In genomic region chr12:6783828-6784227, GRCh38 we compare ENCODE assay signal across 19 cellular contexts. TPM values are rescaled to one million over a fixed set of nuclear protein-coding genes. Genes with fewer than 3 reads are reported as not detected.
DNase-seq lines count a peak whose midpoint lies in the region; ATAC-seq and TF ChIP-seq lines count a peak whose summit lies in the region.
"Had no signal": no experiment of that assay in that cellular context is flagged by ENCODE, and none has a peak within 500 bp of the region (broad histone marks: within the 10 kb centered on the region; RNA-seq: fewer than 3 reads in every experiment).

No MANE protein-coding gene starts in this region.

- H2AFZ ChIP-seq in GM23338, result 0 out of 2 replicates have a peak overlapping the region, but pooled peaks have one; percentile 47

- CTCF ChIA-PET in activated CD8-positive, alpha-beta T cell treated with anti-CD3 and anti-CD28 coated beads for 36 hours (lab: Charles Lee), result interaction anchor here (0.9 to 10.0 kb wide), 5 partner anchors 9 to 88 kb away, joined by 3 to 117 read pairs (median 4); partner anchors contain the start of genes MLF2 and PTMS
- CTCF ChIA-PET in naive thymus-derived CD4-positive, alpha-beta T cell (lab: Charles Lee), result interaction anchor here (1.2 to 5.1 kb wide), 3 partner anchors 17 to 173 kb away, joined by 3 to 24 read pairs (median 8); partner anchors contain the start of gene PTMS

- H3K4me1 Mint-ChIP-seq in activated T-cell treated with anti-CD3 and anti-CD28 coated beads, Interleukin-2, amount 50 U/mL, for 24 hours (ENCODE audit: low read depth), result peaks cover 82% of the 10 kb centered on the region
- H3K4me1 Mint-ChIP-seq in activated T-cell treated with anti-CD3 and anti-CD28 coated beads, Interleukin-2, amount 50 U/mL, for 4 hours (ENCODE audit: low read depth), result peaks cover 70% of the 10 kb centered on the region
- H3K4me1 Mint-ChIP-seq in GM23338, result peaks cover 20% of the 10 kb centered on the region
- H3K4me1 Mint-ChIP-seq in activated CD8-positive, alpha-beta T cell treated with anti-CD3 and anti-CD28 coated beads for 36 hours (ENCODE audit: low read depth), result peaks cover 69% of the 10 kb centered on the region
- peaks cover 39 to 87% (median 84%) of the 10 kb centered on the region in 7 donors for H3K4me1 Mint-ChIP-seq in naive thymus-derived CD4-positive, alpha-beta T cell

- H4K20me1 ChIP-seq in GM23338 (replicated peaks; ENCODE audit: insufficient read depth), result no peaks in the 10 kb centered on the region

- no peak for ATAC-seq in activated T-cell treated with anti-CD3 and anti-CD28 coated beads, Interleukin-2, amount 50 U/mL, for 4 hours
- no peak for ATAC-seq in GM23338
- ATAC-seq in activated CD8-positive, alpha-beta T cell treated with anti-CD3 and anti-CD28 coated beads for 36 hours, result no peak
- no peak for ATAC-seq in naive thymus-derived CD4-positive, alpha-beta T cell
- no peak for ATAC-seq in activated CD4-positive, CD25-positive, alpha-beta regulatory T cell treated with anti-CD3 and anti-CD28 coated beads, Interleukin-2, amount 50 U/mL, for 24 hours
- ATAC-seq: A549, PC-3 had no signal

- H3K79me2 ChIP-seq in GM23338 (replicated peaks; ENCODE audit: insufficient read depth), result no peaks in the 10 kb centered on the region

- peaks cover under 1% of the 10 kb centered on the region for H3K36me3 Mint-ChIP-seq in activated T-cell treated with anti-CD3 and anti-CD28 coated beads, Interleukin-2, amount 50 U/mL, for 24 hours (ENCODE audit: low read depth)
- H3K36me3 Mint-ChIP-seq in activated T-cell treated with anti-CD3 and anti-CD28 coated beads, Interleukin-2, amount 50 U/mL, for 4 hours (ENCODE audit: insufficient read depth), result no peaks in the 10 kb centered on the region
- no peaks in the 10 kb centered on the region for H3K36me3 Mint-ChIP-seq in GM23338 (ENCODE audit: low read depth)
- H3K36me3 Mint-ChIP-seq in activated CD8-positive, alpha-beta T cell treated with anti-CD3 and anti-CD28 coated beads for 36 hours (ENCODE audit: low read depth), result peaks cover 3% of the 10 kb centered on the region
- H3K36me3 Mint-ChIP-seq in naive thymus-derived CD4-positive, alpha-beta T cell, result no peaks in the 10 kb centered on the region
- H3K36me3 Mint-ChIP-seq: IgD-negative memory B cell had no signal

- no peak overlapping the region for H3K4me3 ChIP-seq in GM23338
- H3K4me3 ChIP-seq in naive thymus-derived CD4-positive, alpha-beta T cell (ENCODE audit: low read length), result no peak overlapping the region
- H3K4me3 ChIP-seq: A549, SJCRH30 had no signal

- H3K4me2 ChIP-seq in GM23338, result no peak overlapping the region
- H3K4me2 ChIP-seq: A549 had no signal

- H3K4me1 ChIP-seq in GM23338 (ENCODE audit: insufficient read depth), result peaks cover 15% of the 10 kb centered on the region
- H3K4me1 ChIP-seq in naive thymus-derived CD4-positive, alpha-beta T cell (ENCODE audit: control insufficient read depth in 2 of 2, insufficient read depth in 2 of 2, low read length in 2 of 2), result peaks cover under 1 to 83% of the 10 kb centered on the region in 2 donors

- peak overlapping the region; percentile 61 for H3K27ac Mint-ChIP-seq in activated T-cell treated with anti-CD3 and anti-CD28 coated beads, Interleukin-2, amount 50 U/mL, for 24 hours
- H3K27ac Mint-ChIP-seq in GM23338, result no peak overlapping the region
- no peak overlapping the region for H3K27ac Mint-ChIP-seq in activated CD8-positive, alpha-beta T cell treated with anti-CD3 and anti-CD28 coated beads for 36 hours
- peak overlapping the region; percentile 52 to 97 (median 94) for H3K27ac Mint-ChIP-seq in naive thymus-derived CD4-positive, alpha-beta T cell
- H3K27ac Mint-ChIP-seq: IgD-negative memory B cell had no signal

- H3K9me3 ChIP-seq in naive thymus-derived CD4-positive, alpha-beta T cell (ENCODE audit: control insufficient read depth in 2 of 3, low read length in 3 of 3), result no peaks in the 10 kb centered on the region
- H3K9me3 ChIP-seq: A549, SJCRH30 had no signal

- no peaks in the 10 kb centered on the region for H3K9me2 ChIP-seq in GM23338 (ENCODE audit: insufficient read depth)

- no peaks in the 10 kb centered on the region for H3K9me3 Mint-ChIP-seq in activated T-cell treated with anti-CD3 and anti-CD28 coated beads, Interleukin-2, amount 50 U/mL, for 24 hours
- H3K9me3 Mint-ChIP-seq in activated T-cell treated with anti-CD3 and anti-CD28 coated beads, Interleukin-2, amount 50 U/mL, for 4 hours, result no peaks in the 10 kb centered on the region
- no peaks in the 10 kb centered on the region for H3K9me3 Mint-ChIP-seq in GM23338
- no peaks in the 10 kb centered on the region for H3K9me3 Mint-ChIP-seq in activated CD8-positive, alpha-beta T cell treated with anti-CD3 and anti-CD28 coated beads for 36 hours
- no peaks in the 10 kb centered on the region for H3K9me3 Mint-ChIP-seq in naive thymus-derived CD4-positive, alpha-beta T cell
- H3K9me3 Mint-ChIP-seq: CD14-positive monocyte, H9, IgD-negative memory B cell had no signal

- no peaks in the 10 kb centered on the region for H3K36me3 ChIP-seq in GM23338 (ENCODE audit: insufficient read depth)
- no peaks in the 10 kb centered on the region for H3K36me3 ChIP-seq in naive thymus-derived CD4-positive, alpha-beta T cell (ENCODE audit: control insufficient read depth in 2 of 3, insufficient read depth in 3 of 3, low read length in 3 of 3)
- H3K36me3 ChIP-seq: SJCRH30 had no signal

- H3K27me3 ChIP-seq in GM23338 (ENCODE audit: insufficient read depth), result no peaks in the 10 kb centered on the region
- H3K27me3 ChIP-seq in naive thymus-derived CD4-positive, alpha-beta T cell (ENCODE audit: control insufficient read depth in 2 of 2, insufficient read depth in 2 of 2, low read length in 2 of 2), result no peaks in the 10 kb centered on the region
- H3K27me3 ChIP-seq: SJCRH30 had no signal

- no peak overlapping the region for H3K27ac ChIP-seq in GM23338 (ENCODE audit: low read depth)
- H3K27ac ChIP-seq in naive thymus-derived CD4-positive, alpha-beta T cell (ENCODE audit: low read depth, low read length), result peak overlapping the region; percentile 88
- H3K27ac ChIP-seq: A549, SJCRH30 had no signal

- no peaks in the 10 kb centered on the region for H3F3A ChIP-seq in GM23338 (replicated peaks; ENCODE audit: low read depth)

- no peaks in the 10 kb centered on the region for H3K27me3 Mint-ChIP-seq in activated T-cell treated with anti-CD3 and anti-CD28 coated beads, Interleukin-2, amount 50 U/mL, for 24 hours
- no peaks in the 10 kb centered on the region for H3K27me3 Mint-ChIP-seq in activated T-cell treated with anti-CD3 and anti-CD28 coated beads, Interleukin-2, amount 50 U/mL, for 4 hours (ENCODE audit: low read depth)
- peaks cover 11% of the 10 kb centered on the region for H3K27me3 Mint-ChIP-seq in GM23338 (ENCODE audit: insufficient read depth, low read depth, poor library complexity)
- no peaks in the 10 kb centered on the region for H3K27me3 Mint-ChIP-seq in activated CD8-positive, alpha-beta T cell treated with anti-CD3 and anti-CD28 coated beads for 36 hours
- H3K27me3 Mint-ChIP-seq in naive thymus-derived CD4-positive, alpha-beta T cell, result no peaks in the 10 kb centered on the region

- no peak for TF ChIP-seq CTCF in GM23338 (conservative IDR thresholded peaks at IDR 0.05; ENCODE audit: low read depth in 2 of 2)
- no peak for TF ChIP-seq CTCF in activated CD8-positive, alpha-beta T cell treated with anti-CD3 and anti-CD28 coated beads for 36 hours (IDR thresholded peaks at IDR 0.05)

- POLR2A ChIA-PET in activated CD8-positive, alpha-beta T cell treated with anti-CD3 and anti-CD28 coated beads for 36 hours (lab: Charles Lee), result no interaction called here
- POLR2A ChIA-PET in naive thymus-derived CD4-positive, alpha-beta T cell (lab: Charles Lee), result interaction anchor here (0.6 to 5.1 kb wide), 8 partner anchors 9 to 94 kb away, joined by 3 to 40 read pairs (median 4); partner anchors contain the start of genes MLF2 and ZNF384

- no peak overlapping the region for H3K4me3 Mint-ChIP-seq in activated T-cell treated with anti-CD3 and anti-CD28 coated beads, Interleukin-2, amount 50 U/mL, for 24 hours
- no peak overlapping the region for H3K4me3 Mint-ChIP-seq in activated T-cell treated with anti-CD3 and anti-CD28 coated beads, Interleukin-2, amount 50 U/mL, for 4 hours
- no peak overlapping the region for H3K4me3 Mint-ChIP-seq in GM23338
- peak overlapping the region; percentile 31 for H3K4me3 Mint-ChIP-seq in activated CD8-positive, alpha-beta T cell treated with anti-CD3 and anti-CD28 coated beads for 36 hours
- H3K4me3 Mint-ChIP-seq in naive thymus-derived CD4-positive, alpha-beta T cell, result peak overlapping the region in 4 of 10 donors; percentile 55 to 67 (median 59)
- H3K4me3 Mint-ChIP-seq: H9, IgD-negative memory B cell had no signal

- intact Hi-C loops in activated CD8-positive, alpha-beta T cell treated with anti-CD3 and anti-CD28 coated beads for 36 hours (cut with micrococcal nuclease), result loop anchor here (5.0 kb wide), 1 partner anchor 43 kb away; the partner anchor contains the start of gene P3H3
- intact Hi-C loops in naive thymus-derived CD4-positive, alpha-beta T cell (cut with micrococcal nuclease), result loop anchor here in 1 of 2 donors (1.0 kb wide), 2 partner anchors 9 to 12 kb away; partner anchors contain the start of gene LAG3

- no peak for DNase-seq in activated T-cell treated with anti-CD3 and anti-CD28 coated beads, Interleukin-2, amount 50 U/mL, for 24 hours
- DNase-seq in activated T-cell treated with anti-CD3 and anti-CD28 coated beads, Interleukin-2, amount 50 U/mL, for 4 hours, result no peak
- DNase-seq in GM23338 (ENCODE audit: low spot score) (no peak), AG20443 (ENCODE audit: low spot score) (no peak), NCI-H1105 (lab: John Stamatoyannopoulos, UW) (no peak)
- DNase-seq in activated CD8-positive, alpha-beta T cell treated with anti-CD3 and anti-CD28 coated beads for 36 hours, result no peak
- DNase-seq in naive thymus-derived CD4-positive, alpha-beta T cell, result peak in 1 of 9 donors; percentile 1
- DNase-seq: H9; MV-4-11; NCI-H1417 treated with DMSO at 0.1 percent for 48 hours; NCI-H1930; NCI-H526 treated with DMSO at 0.1 percent for 48 hours; NK-92 treated with Interleukin-12 subunit alpha and Interleukin-12 subunit beta, amount 100 ng/mL, for 24 hours; PC-3 had no signal

RNA-seq across cellular contexts. Expression of gene CD4, which starts 5.5 kb away (rescaled TPM):
- total RNA-seq in activated T-cell treated with anti-CD3 and anti-CD28 coated beads, Interleukin-2, amount 50 U/mL, for 4 hours, result 10 to 100 TPM; 42.0 to 76.9 (median 51.4) TPM
- 1.5 and 2.2 TPM in 2 replicates for total RNA-seq in GM23338 (2014; rRNA removed; shearing (Covaris generic))
- 2.0 and 2.1 TPM in 2 replicates for polyA plus RNA-seq in GM23338 (2016; fragmentation: Nextera tagmentation; extraction: Ambion mirVana)
- total RNA-seq in activated CD8-positive, alpha-beta T cell treated with anti-CD3 and anti-CD28 coated beads for 36 hours, result 10 to 100 TPM; 11.1 to 14.1 TPM
- 100 to 1,000 TPM; 164 to 267 (median 246) TPM for total RNA-seq in naive thymus-derived CD4-positive, alpha-beta T cell
- 100 to 1,000 TPM; 364 to 576 TPM for polyA plus RNA-seq in naive thymus-derived CD4-positive, alpha-beta T cell
- total RNA-seq: PC-3, SJCRH30 had no signal

RNA-seq across cellular contexts. Expression of gene LAG3, which starts 11.5 kb away (rescaled TPM):
- 100 to 1,000 TPM in 1 of 3 donors, 10 to 100 TPM in 2; 71.1 to 125 (median 86.4) TPM for total RNA-seq in activated T-cell treated with anti-CD3 and anti-CD28 coated beads, Interleukin-2, amount 50 U/mL, for 4 hours
- 1.0 and 4.7 TPM in 2 replicates for total RNA-seq in GM23338 (2014; rRNA removed; shearing (Covaris generic))
- 3.7 and 3.9 TPM in 2 replicates for polyA plus RNA-seq in GM23338 (2016; fragmentation: Nextera tagmentation; extraction: Ambion mirVana)
- total RNA-seq in activated CD8-positive, alpha-beta T cell treated with anti-CD3 and anti-CD28 coated beads for 36 hours, result 100 to 1,000 TPM; 264 to 268 TPM
- total RNA-seq in naive thymus-derived CD4-positive, alpha-beta T cell, result 10 to 100 TPM in 1 of 5 experiments, 1 to 10 TPM in 2, under 1 TPM in 2; 0.64 to 46.5 (median 1.7) TPM
- polyA plus RNA-seq in naive thymus-derived CD4-positive, alpha-beta T cell, result under 1 TPM; 0.26 to 0.69 TPM
- polyA plus RNA-seq: CD14-positive monocyte had no signal

RNA-seq across cellular contexts. Expression of gene PTMS, which starts 17.7 kb away (rescaled TPM):
- total RNA-seq in activated T-cell treated with anti-CD3 and anti-CD28 coated beads, Interleukin-2, amount 50 U/mL, for 4 hours, result 10 to 100 TPM; 26.3 to 32.6 (median 29.4) TPM
- 82.4 and 111 TPM in 2 replicates for total RNA-seq in GM23338 (2014; rRNA removed; shearing (Covaris generic))
- polyA plus RNA-seq in GM23338 (2016; fragmentation: Nextera tagmentation; extraction: Ambion mirVana), result 238 and 270 TPM in 2 replicates
- 10 to 100 TPM; 78.6 TPM for total RNA-seq in activated CD8-positive, alpha-beta T cell treated with anti-CD3 and anti-CD28 coated beads for 36 hours
- 100 to 1,000 TPM in 1 of 5 experiments, 10 to 100 TPM in 1, 1 to 10 TPM in 3; 1.4 to 125 (median 3.5) TPM for total RNA-seq in naive thymus-derived CD4-positive, alpha-beta T cell
- polyA plus RNA-seq in naive thymus-derived CD4-positive, alpha-beta T cell, result not detected

RNA-seq across cellular contexts. Expression of gene MLF2, which starts 30.9 kb away (rescaled TPM):
- total RNA-seq in activated T-cell treated with anti-CD3 and anti-CD28 coated beads, Interleukin-2, amount 50 U/mL, for 4 hours, result 100 to 1,000 TPM; 185 to 199 (median 189) TPM
- total RNA-seq in GM23338 (2014; rRNA removed; shearing (Covaris generic)), result 289 and 292 TPM in 2 replicates
- polyA plus RNA-seq in GM23338 (2016; fragmentation: Nextera tagmentation; extraction: Ambion mirVana), result 280 and 283 TPM in 2 replicates
- 100 to 1,000 TPM; 149 to 151 TPM for total RNA-seq in activated CD8-positive, alpha-beta T cell treated with anti-CD3 and anti-CD28 coated beads for 36 hours
- 100 to 1,000 TPM in 3 of 5 experiments, 10 to 100 TPM in 2; 84.6 to 141 (median 117) TPM for total RNA-seq in naive thymus-derived CD4-positive, alpha-beta T cell
- 100 to 1,000 TPM; 122 to 134 TPM for polyA plus RNA-seq in naive thymus-derived CD4-positive, alpha-beta T cell

RNA-seq across cellular contexts. Expression of gene GPR162, which starts 37.8 kb away (rescaled TPM):
- under 1 TPM in 2 of 3 donors, not detected in 1; 0.08 to 0.38 TPM for total RNA-seq in activated T-cell treated with anti-CD3 and anti-CD28 coated beads, Interleukin-2, amount 50 U/mL, for 4 hours
- 3.0 and 5.0 TPM in 2 replicates for total RNA-seq in GM23338 (2014; rRNA removed; shearing (Covaris generic))
- 4.7 and 5.0 TPM in 2 replicates for polyA plus RNA-seq in GM23338 (2016; fragmentation: Nextera tagmentation; extraction: Ambion mirVana)
- total RNA-seq in activated CD8-positive, alpha-beta T cell treated with anti-CD3 and anti-CD28 coated beads for 36 hours, result 1 to 10 TPM; 2.0 to 2.1 TPM
- 10 to 100 TPM in 1 of 5 experiments, 1 to 10 TPM in 1, under 1 TPM in 3; 0.30 to 10.5 (median 0.38) TPM for total RNA-seq in naive thymus-derived CD4-positive, alpha-beta T cell
- polyA plus RNA-seq in naive thymus-derived CD4-positive, alpha-beta T cell, result not detected
- total RNA-seq: PC-3 had no signal
- polyA plus RNA-seq: IgD-negative memory B cell had no signal

Comparison
In these comparisons a context has a peak if more than half of its experiments do, and no peak if none do; other contexts are left out.
1. H3K27ac Mint-ChIP-seq: peak in activated T-cell treated with anti-CD3 and anti-CD28 coated beads, Interleukin-2, amount 50 U/mL, for 24 hours (single experiment) and naive thymus-derived CD4-positive, alpha-beta T cell (9 of 9); none in GM23338 (single experiment) and activated CD8-positive, alpha-beta T cell treated with anti-CD3 and anti-CD28 coated beads for 36 hours (single experiment).